ENCODE assay signal across 15 cellular contexts in the genomic region with DNA sequence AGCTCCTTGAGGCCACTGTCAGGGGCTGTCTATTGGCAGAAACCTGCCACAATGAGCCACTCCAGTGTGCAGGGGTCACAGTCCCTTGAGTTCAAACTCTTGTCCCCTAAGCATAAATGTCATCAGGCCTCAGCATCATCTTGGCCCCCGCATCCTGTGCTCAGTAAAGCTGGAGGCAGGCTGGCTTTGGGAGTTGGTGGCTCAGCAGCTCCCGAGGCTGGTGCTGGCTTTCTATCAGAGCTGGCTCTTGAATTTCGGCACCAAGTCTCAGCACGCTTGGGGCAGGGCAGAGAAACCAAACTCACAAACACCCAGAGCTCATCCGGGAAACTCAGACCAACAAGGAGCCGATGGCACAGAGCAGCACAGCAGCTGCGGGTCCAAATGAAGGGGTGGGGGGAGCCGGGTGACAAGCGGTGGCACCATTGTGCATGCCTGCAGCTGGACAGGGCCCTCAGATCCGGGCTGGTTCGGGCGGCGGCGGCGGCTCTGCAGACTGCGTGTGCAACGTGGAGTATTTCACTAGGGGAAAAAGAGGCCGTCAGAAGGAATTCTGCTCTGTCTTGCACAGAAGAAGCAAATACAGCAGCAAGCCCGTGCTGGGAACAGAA.
"Had no signal": no experiment of that assay in that cellular context is flagged by ENCODE, and none has a peak within 500 bp of the region (broad histone marks: within the 10 kb centered on the region; RNA-seq: fewer than 3 reads in every experiment).

No MANE protein-coding gene starts in this region.

- DNase-seq: activated CD4-positive, alpha-beta T cell treated with anti-CD3 and anti-CD28 coated beads, Interleukin-2, amount 50 U/mL, for 48 hours; activated naive CD4-positive, alpha-beta T cell; activated naive CD8-positive, alpha-beta T cell treated with anti-CD3 and anti-CD28 coated beads for 36 hours; amniotic stem cell; left ventricle myocardium superior; naive thymus-derived CD4-positive, alpha-beta T cell; retina; stimulated activated CD4-positive, alpha-beta T cell treated with anti-CD3 and anti-CD28 coated beads, Interleukin-1b, Interleukin-23, amount 100 ng/mL, for 48 hours; stimulated activated CD8-positive, alpha-beta memory T cell treated with anti-CD3 and anti-CD28 coated beads, Interleukin-4, amount 100 ng/mL, for 48 hours; stimulated activated naive CD4-positive, alpha-beta T cell had no signal

- H3K36me3 ChIP-seq: neural progenitor cell, pancreas had no signal

- H3K4me3 ChIP-seq: coronary artery, esophagus muscularis mucosa, neural progenitor cell, pancreas had no signal

- H2AFZ ChIP-seq: neural progenitor cell had no signal

- H3K4me2 ChIP-seq: neural progenitor cell had no signal

- H3K4me1 ChIP-seq: pancreas had no signal

- H3K9ac ChIP-seq: neural progenitor cell had no signal

- H3K27me3 ChIP-seq: esophagus muscularis mucosa, neural progenitor cell, pancreas had no signal

- H3K9me3 ChIP-seq: esophagus muscularis mucosa, pancreas had no signal

- H3K27ac ChIP-seq: coronary artery, esophagus muscularis mucosa, neural progenitor cell, pancreas had no signal

- ATAC-seq: left ventricle myocardium superior; naive thymus-derived CD4-positive, alpha-beta T cell; pancreas; WTC11 had no signal
